ENCODE assay signal across 19 cellular contexts in the genomic region with DNA sequence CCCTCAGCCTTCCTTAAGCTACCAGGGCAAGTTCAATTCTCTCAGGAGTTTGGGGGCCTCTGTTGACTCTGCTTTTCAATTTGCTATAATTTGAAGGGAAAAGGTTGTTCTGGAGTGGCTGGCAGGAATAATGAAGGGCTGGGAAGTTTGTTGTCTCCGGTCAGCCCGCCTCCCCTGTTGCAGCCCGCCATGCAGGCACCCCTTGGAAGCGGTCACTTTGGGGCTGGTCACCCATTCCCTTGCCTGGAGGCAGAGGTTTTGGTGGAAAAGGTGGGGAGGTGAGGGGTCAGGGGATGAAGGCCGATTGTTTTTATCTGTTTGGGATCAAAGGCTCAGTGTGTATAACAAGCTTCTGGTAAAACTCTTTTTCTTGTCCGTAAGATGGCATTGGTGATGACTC.
DNase-seq lines count a peak whose midpoint lies in the region; ATAC-seq and TF ChIP-seq lines count a peak whose summit lies in the region.
"Had no signal": no experiment of that assay in that cellular context is flagged by ENCODE, and none has a peak within 500 bp of the region (broad histone marks: within the 10 kb centered on the region; RNA-seq: fewer than 3 reads in every experiment).

No MANE protein-coding gene starts in this region.

- peaks cover 67% of the 10 kb centered on the region for H3K4me1 Mint-ChIP-seq in T-helper 2 cell treated with Interferon-gamma antibody and Interleukin-4, amounts not matched to agents 5 μg/mL and 100 μg/mL, for 36 hours (ENCODE audit: low read depth)
- H3K4me1 Mint-ChIP-seq in CD8-positive, alpha-beta T cell (ENCODE audit: low read depth), result peaks cover 77% of the 10 kb centered on the region
- H3K4me1 Mint-ChIP-seq in naive thymus-derived CD8-positive, alpha-beta T cell, result peaks cover 48 to 89% (median 81%) of the 10 kb centered on the region in 4 donors

- peaks cover 71% of the 10 kb centered on the region for H3K4me1 ChIP-seq in CD8-positive, alpha-beta T cell (ENCODE audit: insufficient read depth, low read length)

- H3K36me3 Mint-ChIP-seq in T-helper 2 cell treated with Interferon-gamma antibody and Interleukin-4, amounts not matched to agents 5 μg/mL and 100 μg/mL, for 36 hours (ENCODE audit: low read depth), result no peaks in the 10 kb centered on the region
- peaks cover 2% of the 10 kb centered on the region for H3K36me3 Mint-ChIP-seq in CD8-positive, alpha-beta T cell
- no peaks in the 10 kb centered on the region for H3K36me3 Mint-ChIP-seq in activated naive CD4-positive, alpha-beta T cell treated with anti-CD3 and anti-CD28 coated beads, Interleukin-2, amount 50 U/mL, for 72 hours
- no peaks in the 10 kb centered on the region for H3K36me3 Mint-ChIP-seq in naive thymus-derived CD8-positive, alpha-beta T cell

- POLR2A ChIA-PET in CD8-positive, alpha-beta T cell (lab: Charles Lee), result no interaction called here
- POLR2A ChIA-PET in naive thymus-derived CD8-positive, alpha-beta T cell (lab: Charles Lee), result interaction anchor here (1.2 to 1.9 kb wide), 2 partner anchors 9 to 11 kb away, joined by 5 to 6 read pairs; no protein-coding TSS in a partner anchor

- no peak overlapping the region for H3K27ac ChIP-seq in CD8-positive, alpha-beta T cell (ENCODE audit: low read depth, low read length)

- DNase-seq in T-helper 2 cell treated with Interferon-gamma antibody and Interleukin-4, amounts not matched to agents 5 μg/mL and 100 μg/mL, for 36 hours (ENCODE audit: low spot score), result no peak
- DNase-seq in T-helper 2 cell (no peak), kidney glomerular epithelial cell (lab: John Stamatoyannopoulos, UW) (no peak)
- DNase-seq in CD8-positive, alpha-beta T cell, result no peak
- no peak for DNase-seq in activated naive CD4-positive, alpha-beta T cell treated with anti-CD3 and anti-CD28 coated beads, Interleukin-2, amount 50 U/mL, for 72 hours (ENCODE audit: low spot score in 2 of 2)
- DNase-seq in naive thymus-derived CD8-positive, alpha-beta T cell, result peak in 1 of 10 donors; percentile 10
- no peak for DNase-seq in stimulated activated CD4-positive, alpha-beta T cell treated with anti-CD3 and anti-CD28 coated beads, Interleukin-1b, Interleukin-23, amount 100 ng/mL, for 48 hours
- DNase-seq: activated CD8-positive, alpha-beta memory T cell treated with anti-CD3 and anti-CD28 coated beads, Interleukin-2, amount 50 U/mL, for 4 hours; aorta; cortex of kidney; heart left ventricle; islet precursor cell; midbrain; NCI-H187 treated with DMSO at 0.1 percent for 48 hours; ovary; SHP77 treated with DMSO at 0.1 percent for 48 hours; stimulated activated CD4-positive, alpha-beta T cell treated with anti-CD3 and anti-CD28 coated beads, Interleukin-4, amount 100 ng/mL, for 1 hour; stimulated activated CD8-positive, alpha-beta memory T cell treated with anti-CD3 and anti-CD28 coated beads, Interleukin-4, amount 100 ng/mL, for 48 hours had no signal

- CTCF ChIA-PET in CD8-positive, alpha-beta T cell (lab: Charles Lee), result no interaction called here

- H3K36me3 ChIP-seq in CD8-positive, alpha-beta T cell (ENCODE audit: insufficient read depth, low read length), result no peaks in the 10 kb centered on the region
- H3K36me3 ChIP-seq: heart left ventricle, ovary had no signal

- no peak for TF ChIP-seq CTCF in CD8-positive, alpha-beta T cell (IDR thresholded peaks at IDR 0.05)

- no peak overlapping the region for H3K4me3 ChIP-seq in CD8-positive, alpha-beta T cell (ENCODE audit: low read depth, low read length)
- H3K4me3 ChIP-seq: ovary had no signal

- H3K27ac Mint-ChIP-seq in T-helper 2 cell treated with Interferon-gamma antibody and Interleukin-4, amounts not matched to agents 5 μg/mL and 100 μg/mL, for 36 hours, result peak overlapping the region; percentile 86
- peak overlapping the region; percentile 90 for H3K27ac Mint-ChIP-seq in CD8-positive, alpha-beta T cell
- H3K27ac Mint-ChIP-seq in activated naive CD4-positive, alpha-beta T cell treated with anti-CD3 and anti-CD28 coated beads, Interleukin-2, amount 50 U/mL, for 72 hours, result peak overlapping the region; percentile 6 to 67
- peak overlapping the region in 9 of 10 donors; percentile 58 to 95 (median 87) for H3K27ac Mint-ChIP-seq in naive thymus-derived CD8-positive, alpha-beta T cell

- intact Hi-C loops in CD8-positive, alpha-beta T cell (cut with DNase I, micrococcal nuclease), result no loop called here

- H3K9me3 Mint-ChIP-seq in T-helper 2 cell treated with Interferon-gamma antibody and Interleukin-4, amounts not matched to agents 5 μg/mL and 100 μg/mL, for 36 hours, result no peaks in the 10 kb centered on the region
- H3K9me3 Mint-ChIP-seq in CD8-positive, alpha-beta T cell, result no peaks in the 10 kb centered on the region
- H3K9me3 Mint-ChIP-seq in activated naive CD4-positive, alpha-beta T cell treated with anti-CD3 and anti-CD28 coated beads, Interleukin-2, amount 50 U/mL, for 72 hours, result no peaks in the 10 kb centered on the region
- no peaks in the 10 kb centered on the region for H3K9me3 Mint-ChIP-seq in naive thymus-derived CD8-positive, alpha-beta T cell

- ATAC-seq in CD8-positive, alpha-beta T cell, result no peak
- no peak for ATAC-seq in activated naive CD4-positive, alpha-beta T cell treated with anti-CD3 and anti-CD28 coated beads, Interleukin-2, amount 50 U/mL, for 72 hours
- ATAC-seq in naive thymus-derived CD8-positive, alpha-beta T cell, result no peak
- no peak for ATAC-seq in HG03342 (IDR thresholded peaks at IDR 0.05; ENCODE audit: unreplicated experiment)
- ATAC-seq: heart left ventricle had no signal

- no peaks in the 10 kb centered on the region for H3K27me3 ChIP-seq in CD8-positive, alpha-beta T cell (ENCODE audit: insufficient read depth, low read length)
- H3K27me3 ChIP-seq: heart left ventricle, ovary had no signal

- H3K27me3 Mint-ChIP-seq in T-helper 2 cell treated with Interferon-gamma antibody and Interleukin-4, amounts not matched to agents 5 μg/mL and 100 μg/mL, for 36 hours (ENCODE audit: low read depth), result no peaks in the 10 kb centered on the region
- no peaks in the 10 kb centered on the region for H3K27me3 Mint-ChIP-seq in CD8-positive, alpha-beta T cell (ENCODE audit: low read depth)
- H3K27me3 Mint-ChIP-seq in naive thymus-derived CD8-positive, alpha-beta T cell, result no peaks in the 10 kb centered on the region

- peak overlapping the region; percentile 70 for H3K4me3 Mint-ChIP-seq in T-helper 2 cell treated with Interferon-gamma antibody and Interleukin-4, amounts not matched to agents 5 μg/mL and 100 μg/mL, for 36 hours
- peak overlapping the region; percentile 76 for H3K4me3 Mint-ChIP-seq in CD8-positive, alpha-beta T cell
- peak overlapping the region in 6 of 10 donors; percentile 31 to 79 (median 70) for H3K4me3 Mint-ChIP-seq in naive thymus-derived CD8-positive, alpha-beta T cell

- H3K9me3 ChIP-seq in CD8-positive, alpha-beta T cell (ENCODE audit: low read length), result no peaks in the 10 kb centered on the region
- H3K9me3 ChIP-seq: heart left ventricle, ovary had no signal

Comparison
In these comparisons a context has a peak if more than half of its experiments do, and no peak if none do; other contexts are left out.
1. H3K27ac Mint-ChIP-seq: peak in every context shown above with its lines; median percentile 90 in CD8-positive, alpha-beta T cell; 87 in naive thymus-derived CD8-positive, alpha-beta T cell; 86 in T-helper 2 cell treated with Interferon-gamma antibody and Interleukin-4, amounts not matched to agents 5 μg/mL and 100 μg/mL, for 36 hours; 36 in activated naive CD4-positive, alpha-beta T cell treated with anti-CD3 and anti-CD28 coated beads, Interleukin-2, amount 50 U/mL, for 72 hours.